In the genomic region with DNA sequence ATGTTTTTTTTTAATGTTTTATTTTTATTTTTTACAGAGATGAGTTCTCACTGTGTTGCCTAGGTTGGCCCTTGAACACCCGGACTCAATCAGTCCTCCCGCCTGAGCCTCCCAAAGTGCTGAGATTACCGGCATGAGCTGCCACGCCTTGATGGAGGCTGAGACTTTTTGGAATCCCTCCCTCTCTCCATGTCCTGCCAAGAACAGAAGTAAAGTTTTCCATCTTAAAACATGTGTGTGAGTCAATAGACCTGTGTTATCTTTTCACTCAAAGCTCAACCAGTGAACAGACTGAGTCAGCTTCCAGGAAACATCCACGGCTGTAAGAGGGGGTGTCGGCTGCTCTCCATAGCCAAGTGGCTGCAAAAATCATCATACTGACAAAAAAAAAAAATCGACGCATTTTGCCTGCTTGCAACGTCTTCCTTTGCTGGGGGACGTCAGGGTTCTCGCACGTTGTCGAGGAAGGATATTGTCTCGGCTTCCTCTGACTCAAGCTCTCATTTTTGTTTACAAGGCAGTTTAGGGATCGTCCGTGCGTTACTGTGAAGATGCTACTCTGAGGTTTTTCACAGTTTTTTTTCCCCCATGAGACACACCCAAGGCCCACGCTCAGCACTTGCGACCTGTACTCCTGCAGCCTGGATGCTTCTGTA, we compare ENCODE assay signal across 8 cellular contexts. TPM values are rescaled to one million over a fixed set of nuclear protein-coding genes. Genes with fewer than 3 reads are reported as not detected.
DNase-seq lines count a peak whose midpoint lies in the region; ATAC-seq and TF ChIP-seq lines count a peak whose summit lies in the region.

No MANE protein-coding gene starts in this region.

- H2AFZ ChIP-seq in SU-DHL-6 (ENCODE audit: low read depth, low read length, severe bottlenecking), result no peak overlapping the region

- H3K27me3 ChIP-seq in SU-DHL-6 (ENCODE audit: low read length), result no peaks in the 10 kb centered on the region

- H3K9ac ChIP-seq in SU-DHL-6 (ENCODE audit: low read length), result no peak overlapping the region

- H3K79me2 ChIP-seq in SU-DHL-6 (ENCODE audit: insufficient read depth, low read length), result peaks cover 8% of the 10 kb centered on the region; the same call in 1 of the 2 replicates

- no peaks in the 10 kb centered on the region for H3K9me2 ChIP-seq in SU-DHL-6 (replicated peaks; ENCODE audit: insufficient read depth, low read length)

- H3K9me3 ChIP-seq in SU-DHL-6 (ENCODE audit: insufficient read depth, low read length), result no peaks in the 10 kb centered on the region

- ATAC-seq in GM18511 (IDR thresholded peaks at IDR 0.05; ENCODE audit: unreplicated experiment), result no peak
- no peak for ATAC-seq in HG02885 (IDR thresholded peaks at IDR 0.05; ENCODE audit: poor library complexity, unreplicated experiment)

- peak in 3 of 4 experiments; percentile 42 to 48 (median 45) for DNase-seq in activated naive CD4-positive, alpha-beta T cell (lab: John Stamatoyannopoulos, UW)
- DNase-seq in kidney tubule cell (ENCODE audit: low spot score), result peak; percentile 33
- DNase-seq in stimulated activated CD8-positive, alpha-beta memory T cell treated with anti-CD3 and anti-CD28 coated beads, Interleukin-7, amount 100 ng/mL, for 4 hours (ENCODE audit: low read depth in 2 of 2), result peak; percentile 68 to 73
- DNase-seq in SHP77 treated with DMSO at 0.1 percent for 48 hours (lab: John Stamatoyannopoulos, UW), result no peak
- DNase-seq in SK-N-DZ (ENCODE audit: low spot score), result no peak

- peak overlapping the region; percentile 45 for H3K27ac ChIP-seq in SU-DHL-6 (ENCODE audit: low read depth, low read length)

- H3F3A ChIP-seq in SU-DHL-6 (ENCODE audit: insufficient read depth), result peaks cover 30% of the 10 kb centered on the region

- no peaks in the 10 kb centered on the region for H3K36me3 ChIP-seq in SU-DHL-6 (ENCODE audit: low read length)

- no peak overlapping the region for H3K4me2 ChIP-seq in SU-DHL-6 (ENCODE audit: low read depth, low read length, poor library complexity, severe bottlenecking)

- TF ChIP-seq CTCF in SU-DHL-6 (IDR thresholded peaks at IDR 0.05; ENCODE audit: insufficient read depth, low read length, poor library complexity, severe bottlenecking), result no peak

- no peaks in the 10 kb centered on the region for H4K20me1 ChIP-seq in SU-DHL-6 (ENCODE audit: low read depth, low read length)

- H3K4me3 ChIP-seq in SU-DHL-6 (ENCODE audit: insufficient read depth, low read length, poor library complexity, severe bottlenecking), result no peak overlapping the region

RNA-seq across cellular contexts. Expression of a gene that starts 10.0 kb away (rescaled TPM):
- polyA plus RNA-seq in SK-N-DZ (2014; cell fraction: cytosol; rRNA removed), result 2.3 and 3.5 TPM in 2 replicates
- polyA plus RNA-seq in SK-N-DZ (2014; cell fraction: nucleus; rRNA removed), result 5.2 and 6.5 TPM in 2 replicates

Comparison
In these comparisons a context has a peak if more than half of its experiments do, and no peak if none do; other contexts are left out.
1. DNase-seq: peak in activated naive CD4-positive, alpha-beta T cell (3 of 4), kidney tubule cell (single experiment) and stimulated activated CD8-positive, alpha-beta memory T cell treated with anti-CD3 and anti-CD28 coated beads, Interleukin-7, amount 100 ng/mL, for 4 hours (2 of 2); none in SHP77 treated with DMSO at 0.1 percent for 48 hours (single experiment) and SK-N-DZ (single experiment).